Comparison of ENCODE assay signal across 20 cellular contexts in genomic region chr9:4866239-4866969, GRCh38.
DNase-seq lines count a peak whose midpoint lies in the region; ATAC-seq, FAIRE-seq and TF ChIP-seq lines count a peak whose summit lies in the region.
"Had no signal": no experiment of that assay in that cellular context is flagged by ENCODE, and none has a peak within 500 bp of the region (broad histone marks: within the 10 kb centered on the region; RNA-seq: fewer than 3 reads in every experiment).

No MANE protein-coding gene starts in this region.

- H3K4me3 ChIP-seq in GM23248 (no peak overlapping the region), keratinocyte (ENCODE audit: control insufficient read depth in 2 of 3, extremely low read depth in 1 of 3, insufficient read depth in 2 of 3, low read depth in 1 of 3, low read length in 3 of 3) (no peak overlapping the region)
- H3K4me3 ChIP-seq: esophagus muscularis mucosa, right atrium auricular region, upper lobe of right lung had no signal

- H3K9me1 ChIP-seq in keratinocyte (ENCODE audit: control insufficient read depth, extremely low read depth, insufficient read depth, low read length) = no peaks in the 10 kb centered on the region

- intact Hi-C loops in activated T-helper 1 cell treated with anti-CD3 and anti-CD28 coated beads, Interleukin-12 subunit alpha, Interleukin-12 subunit beta, Interleukin-2, Interleukin-4 antibody, amounts not matched to agents 30 ng/mL and 10 ng/mL and 1 ng/mL, durations not matched to agents 14 hours and 24 hours and 36 hours (cut with micrococcal nuclease) = loop anchor here (1.0 to 2.0 kb wide), 6 partner anchors 22 to 114 kb away; partner anchors contain the start of gene RCL1

- H3K36me3 ChIP-seq in GM23248 (ENCODE audit: low read depth) (no peaks in the 10 kb centered on the region), keratinocyte (ENCODE audit: control insufficient read depth in 2 of 2, extremely low read depth in 1 of 2, insufficient read depth in 2 of 2, low read length in 2 of 2) (no peaks in the 10 kb centered on the region)

- no peaks in the 10 kb centered on the region for H3K27me3 Mint-ChIP-seq in activated T-helper 1 cell treated with anti-CD3 and anti-CD28 coated beads, Interleukin-12 subunit alpha, Interleukin-12 subunit beta, Interleukin-2, Interleukin-4 antibody, amounts not matched to agents 30 ng/mL and 10 ng/mL and 1 ng/mL, durations not matched to agents 14 hours and 24 hours and 36 hours (ENCODE audit: insufficient read depth)
- H3K27me3 Mint-ChIP-seq in natural killer cell treated with Interleukin-12 subunit alpha and Interleukin-12 subunit beta and Interleukin-15 and Interleukin-18, amount 100 ng/mL, for 72 hours = no peaks in the 10 kb centered on the region
- H3K27me3 Mint-ChIP-seq: CD8-positive, alpha-beta memory T cell; dendritic cell treated with granulocyte-macrophage colony-stimulating factor and Interleukin-4, amounts not matched to agents 40 ng/mL and 50 ng/mL, for 4 days had no signal

- FAIRE-seq in keratinocyte (lab: Jason Lieb, UNC) = peak; percentile 79
- FAIRE-seq: H54 had no signal

- peak overlapping the region; percentile 45 for H3K4me3 Mint-ChIP-seq in activated T-helper 1 cell treated with anti-CD3 and anti-CD28 coated beads, Interleukin-12 subunit alpha, Interleukin-12 subunit beta, Interleukin-2, Interleukin-4 antibody, amounts not matched to agents 30 ng/mL and 10 ng/mL and 1 ng/mL, durations not matched to agents 14 hours and 24 hours and 36 hours
- H3K4me3 Mint-ChIP-seq in natural killer cell treated with Interleukin-12 subunit alpha and Interleukin-12 subunit beta and Interleukin-15 and Interleukin-18, amount 100 ng/mL, for 72 hours = no peak overlapping the region
- H3K4me3 Mint-ChIP-seq: CD8-positive, alpha-beta memory T cell; dendritic cell treated with granulocyte-macrophage colony-stimulating factor and Interleukin-4, amounts not matched to agents 40 ng/mL and 50 ng/mL, for 4 days had no signal

- H3K9me3 ChIP-seq in GM23248 (ENCODE audit: low read depth) (no peaks in the 10 kb centered on the region), keratinocyte (ENCODE audit: control insufficient read depth, low read depth, low read length) (no peaks in the 10 kb centered on the region)
- H3K9me3 ChIP-seq: esophagus muscularis mucosa, right atrium auricular region, upper lobe of right lung had no signal

- in situ Hi-C loops in GM23248 (cut with MboI) = no loop called here

- H3K27ac Mint-ChIP-seq in activated T-helper 1 cell treated with anti-CD3 and anti-CD28 coated beads, Interleukin-12 subunit alpha, Interleukin-12 subunit beta, Interleukin-2, Interleukin-4 antibody, amounts not matched to agents 30 ng/mL and 10 ng/mL and 1 ng/mL, durations not matched to agents 14 hours and 24 hours and 36 hours = peak overlapping the region; percentile 90
- H3K27ac Mint-ChIP-seq in natural killer cell treated with Interleukin-12 subunit alpha and Interleukin-12 subunit beta and Interleukin-15 and Interleukin-18, amount 100 ng/mL, for 72 hours = no peak overlapping the region
- H3K27ac Mint-ChIP-seq: dendritic cell treated with granulocyte-macrophage colony-stimulating factor and Interleukin-4, amounts not matched to agents 40 ng/mL and 50 ng/mL, for 4 days had no signal

- H2AFZ ChIP-seq in GM23248 (no peak overlapping the region), keratinocyte (ENCODE audit: control insufficient read depth, low read length) (no peak overlapping the region)

- H3K27me3 ChIP-seq in GM23248 (replicated peaks; ENCODE audit: insufficient read depth) (no peaks in the 10 kb centered on the region), keratinocyte (ENCODE audit: control insufficient read depth, extremely low read depth, insufficient read depth, low read length) (no peaks in the 10 kb centered on the region)
- H3K27me3 ChIP-seq: esophagus muscularis mucosa, right atrium auricular region, upper lobe of right lung had no signal

- peak; percentile 38 for DNase-seq in activated CD4-positive, alpha-beta T cell treated with anti-CD3 and anti-CD28 coated beads for 48 hours
- DNase-seq in activated CD4-positive, alpha-beta T cell treated with anti-CD3 and anti-CD28 coated beads, Interleukin-2, amount 50 U/mL, for 1 hour = no peak
- DNase-seq in GM23248 = peak; percentile 17
- DNase-seq in activated T-helper 1 cell treated with anti-CD3 and anti-CD28 coated beads, Interleukin-12 subunit alpha, Interleukin-12 subunit beta, Interleukin-2, Interleukin-4 antibody, amounts not matched to agents 30 ng/mL and 10 ng/mL and 1 ng/mL, durations not matched to agents 14 hours and 24 hours and 36 hours (ENCODE audit: low spot score) = no peak
- DNase-seq in keratinocyte (ENCODE audit: low read depth, low spot score) = no peak
- no peak for DNase-seq in natural killer cell treated with Interleukin-12 subunit alpha and Interleukin-12 subunit beta and Interleukin-15 and Interleukin-18, amount 100 ng/mL, for 72 hours (ENCODE audit: low spot score)
- DNase-seq: activated gamma-delta T cell; CD8-positive, alpha-beta memory T cell; midbrain; MM.1S; NCI-H2029; NCI-H526 treated with DMSO at 0.1 percent for 48 hours; stimulated activated CD4-positive, alpha-beta T cell treated with anti-CD3 and anti-CD28 coated beads, Interleukin-2, amount 100 ng/mL, for 24 hours; upper lobe of right lung had no signal

- H3K36me3 Mint-ChIP-seq in activated T-helper 1 cell treated with anti-CD3 and anti-CD28 coated beads, Interleukin-12 subunit alpha, Interleukin-12 subunit beta, Interleukin-2, Interleukin-4 antibody, amounts not matched to agents 30 ng/mL and 10 ng/mL and 1 ng/mL, durations not matched to agents 14 hours and 24 hours and 36 hours (ENCODE audit: low read depth) = peaks cover 40% of the 10 kb centered on the region
- H3K36me3 Mint-ChIP-seq in natural killer cell treated with Interleukin-12 subunit alpha and Interleukin-12 subunit beta and Interleukin-15 and Interleukin-18, amount 100 ng/mL, for 72 hours = no peaks in the 10 kb centered on the region

- no peak for TF ChIP-seq CTCF in keratinocyte (optimal IDR thresholded peaks at IDR 0.05 in 1 of 3, IDR thresholded peaks at IDR 0.05 in 1 of 3, conservative IDR thresholded peaks at IDR 0.05 in 1 of 3; ENCODE audit: extremely low read depth in 1 of 3, insufficient read depth in 2 of 3, low read length in 3 of 3)

- WGBS in GM23248 (ENCODE audit: low coverage in 1 of 2, low lambda C conversion rate in 2 of 2, missing lambda C conversion rate in 2 of 2), 2 experiments = 83% methylated on average over 6 of the region's 6 CpGs

- H3F3A ChIP-seq in GM23248 (ENCODE audit: insufficient read depth) = no peaks in the 10 kb centered on the region

- ATAC-seq in GM21723 (IDR thresholded peaks at IDR 0.05; ENCODE audit: unreplicated experiment) = no peak
- ATAC-seq in natural killer cell treated with Interleukin-12 subunit alpha and Interleukin-12 subunit beta and Interleukin-15 and Interleukin-18, amount 100 ng/mL, for 72 hours = no peak
- no peak for ATAC-seq in HG02610 (IDR thresholded peaks at IDR 0.05; ENCODE audit: unreplicated experiment)
- ATAC-seq: upper lobe of right lung had no signal

- H3K27ac ChIP-seq in GM23248 (no peak overlapping the region), keratinocyte (ENCODE audit: control insufficient read depth, insufficient read depth, low read length) (no peak overlapping the region)
- H3K27ac ChIP-seq: esophagus muscularis mucosa, right atrium auricular region, upper lobe of right lung had no signal

- H3K9ac ChIP-seq in GM23248 = no peak overlapping the region
- no peak overlapping the region for H3K9ac ChIP-seq in keratinocyte (ENCODE audit: control insufficient read depth, extremely low read depth, insufficient read depth, low read length)

- dilution Hi-C loops in keratinocyte (cut with MboI; ENCODE audit: extremely low pct_ligation_motif_present, low sequenced_read_pairs) = no loop called here

- H3K4me1 Mint-ChIP-seq in activated T-helper 1 cell treated with anti-CD3 and anti-CD28 coated beads, Interleukin-12 subunit alpha, Interleukin-12 subunit beta, Interleukin-2, Interleukin-4 antibody, amounts not matched to agents 30 ng/mL and 10 ng/mL and 1 ng/mL, durations not matched to agents 14 hours and 24 hours and 36 hours (ENCODE audit: low read depth) = peaks cover 36% of the 10 kb centered on the region
- peaks cover 6 to 9% of the 10 kb centered on the region in 2 donors for H3K4me1 Mint-ChIP-seq in natural killer cell treated with Interleukin-12 subunit alpha and Interleukin-12 subunit beta and Interleukin-15 and Interleukin-18, amount 100 ng/mL, for 72 hours (ENCODE audit: low read depth in 2 of 2)

- H4K20me1 ChIP-seq in GM23248 (ENCODE audit: insufficient read depth) = no peaks in the 10 kb centered on the region
- no peaks in the 10 kb centered on the region for H4K20me1 ChIP-seq in keratinocyte (ENCODE audit: control insufficient read depth, extremely low read depth, insufficient read depth, low read length)

- H3K4me1 ChIP-seq in GM23248 (ENCODE audit: insufficient read depth) = peaks cover 7% of the 10 kb centered on the region
- peaks cover 24% of the 10 kb centered on the region for H3K4me1 ChIP-seq in keratinocyte (ENCODE audit: control insufficient read depth, extremely low read depth, insufficient read depth, low read length)
- H3K4me1 ChIP-seq: upper lobe of right lung had no signal

- H3K4me2 ChIP-seq in GM23248 (ENCODE audit: unreplicated experiment) = no peak overlapping the region
- H3K4me2 ChIP-seq in keratinocyte (ENCODE audit: control insufficient read depth, extremely low read depth, insufficient read depth, low read depth, low read length) = peak overlapping the region; percentile 46

- H3K79me2 ChIP-seq in GM23248 (ENCODE audit: insufficient read depth) = no peaks in the 10 kb centered on the region
- no peaks in the 10 kb centered on the region for H3K79me2 ChIP-seq in keratinocyte (ENCODE audit: control insufficient read depth, insufficient read depth, low read length)

- H3K9me2 ChIP-seq in GM23248 (ENCODE audit: insufficient read depth) = no peaks in the 10 kb centered on the region

- no peaks in the 10 kb centered on the region for H3K9me3 Mint-ChIP-seq in activated T-helper 1 cell treated with anti-CD3 and anti-CD28 coated beads, Interleukin-12 subunit alpha, Interleukin-12 subunit beta, Interleukin-2, Interleukin-4 antibody, amounts not matched to agents 30 ng/mL and 10 ng/mL and 1 ng/mL, durations not matched to agents 14 hours and 24 hours and 36 hours
- no peaks in the 10 kb centered on the region for H3K9me3 Mint-ChIP-seq in natural killer cell treated with Interleukin-12 subunit alpha and Interleukin-12 subunit beta and Interleukin-15 and Interleukin-18, amount 100 ng/mL, for 72 hours
- H3K9me3 Mint-ChIP-seq: CD8-positive, alpha-beta memory T cell; dendritic cell treated with granulocyte-macrophage colony-stimulating factor and Interleukin-4, amounts not matched to agents 40 ng/mL and 50 ng/mL, for 4 days had no signal

Comparison
In these comparisons a context has a peak if more than half of its experiments do, and no peak if none do; other contexts are left out.
1. DNase-seq: peak in activated CD4-positive, alpha-beta T cell treated with anti-CD3 and anti-CD28 coated beads for 48 hours (single experiment) and GM23248 (single experiment); none in activated CD4-positive, alpha-beta T cell treated with anti-CD3 and anti-CD28 coated beads, Interleukin-2, amount 50 U/mL, for 1 hour (single experiment), activated T-helper 1 cell treated with anti-CD3 and anti-CD28 coated beads, Interleukin-12 subunit alpha, Interleukin-12 subunit beta, Interleukin-2, Interleukin-4 antibody, amounts not matched to agents 30 ng/mL and 10 ng/mL and 1 ng/mL, durations not matched to agents 14 hours and 24 hours and 36 hours (single experiment), keratinocyte (single experiment) and natural killer cell treated with Interleukin-12 subunit alpha and Interleukin-12 subunit beta and Interleukin-15 and Interleukin-18, amount 100 ng/mL, for 72 hours (single experiment).